1 cellular context compared by ENCODE assay signal in genomic region chr14:33569844-33570716, GRCh38.
TF ChIP-seq lines count a peak whose summit lies in the region.

No MANE protein-coding gene starts in this region.

TF ChIP-seq in SK-N-SH, 30 proteins besides CTCF, POLR2A, EP300 and RAD21 (continued from another document):
- TF ChIP-seq, protein P1, sequence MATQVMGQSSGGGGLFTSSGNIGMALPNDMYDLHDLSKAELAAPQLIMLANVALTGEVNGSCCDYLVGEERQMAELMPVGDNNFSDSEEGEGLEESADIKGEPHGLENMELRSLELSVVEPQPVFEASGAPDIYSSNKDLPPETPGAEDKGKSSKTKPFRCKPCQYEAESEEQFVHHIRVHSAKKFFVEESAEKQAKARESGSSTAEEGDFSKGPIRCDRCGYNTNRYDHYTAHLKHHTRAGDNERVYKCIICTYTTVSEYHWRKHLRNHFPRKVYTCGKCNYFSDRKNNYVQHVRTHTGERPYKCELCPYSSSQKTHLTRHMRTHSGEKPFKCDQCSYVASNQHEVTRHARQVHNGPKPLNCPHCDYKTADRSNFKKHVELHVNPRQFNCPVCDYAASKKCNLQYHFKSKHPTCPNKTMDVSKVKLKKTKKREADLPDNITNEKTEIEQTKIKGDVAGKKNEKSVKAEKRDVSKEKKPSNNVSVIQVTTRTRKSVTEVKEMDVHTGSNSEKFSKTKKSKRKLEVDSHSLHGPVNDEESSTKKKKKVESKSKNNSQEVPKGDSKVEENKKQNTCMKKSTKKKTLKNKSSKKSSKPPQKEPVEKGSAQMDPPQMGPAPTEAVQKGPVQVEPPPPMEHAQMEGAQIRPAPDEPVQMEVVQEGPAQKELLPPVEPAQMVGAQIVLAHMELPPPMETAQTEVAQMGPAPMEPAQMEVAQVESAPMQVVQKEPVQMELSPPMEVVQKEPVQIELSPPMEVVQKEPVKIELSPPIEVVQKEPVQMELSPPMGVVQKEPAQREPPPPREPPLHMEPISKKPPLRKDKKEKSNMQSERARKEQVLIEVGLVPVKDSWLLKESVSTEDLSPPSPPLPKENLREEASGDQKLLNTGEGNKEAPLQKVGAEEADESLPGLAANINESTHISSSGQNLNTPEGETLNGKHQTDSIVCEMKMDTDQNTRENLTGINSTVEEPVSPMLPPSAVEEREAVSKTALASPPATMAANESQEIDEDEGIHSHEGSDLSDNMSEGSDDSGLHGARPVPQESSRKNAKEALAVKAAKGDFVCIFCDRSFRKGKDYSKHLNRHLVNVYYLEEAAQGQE (IDR thresholded peaks at IDR 0.05; ENCODE audit: low read depth, low read length), result no peak
- TF ChIP-seq MAX (IDR thresholded peaks at IDR 0.05; ENCODE audit: low read depth) (0 out of 2 replicates have a peak, but pooled peaks have one; percentile 19), SMC3 (IDR thresholded peaks at IDR 0.05; ENCODE audit: low read depth, low read length) (no peak), USF1 (IDR thresholded peaks at IDR 0.05; ENCODE audit: borderline replicate concordance, low read depth) (no peak), FOXM1 (IDR thresholded peaks at IDR 0.05; ENCODE audit: low read depth) (peak; percentile 92), RXRA (IDR thresholded peaks at IDR 0.05; ENCODE audit: borderline replicate concordance, low read depth) (peak; percentile 42; the same call in 1 of the 2 replicates), SIN3A (IDR thresholded peaks at IDR 0.05; ENCODE audit: borderline replicate concordance, low read depth, low read length) (no peak), CHD2 (IDR thresholded peaks at IDR 0.05; ENCODE audit: low read length, partially characterized antibody) (no peak), TCF12 (IDR thresholded peaks at IDR 0.05) (peak; percentile 93), FOXJ3 (CRISPR knock-in tag; IDR thresholded peaks at IDR 0.05) (no peak), FOSL2 (IDR thresholded peaks at IDR 0.05; ENCODE audit: borderline replicate concordance, low read depth) (peak; percentile 83), MXI1 (IDR thresholded peaks at IDR 0.05; ENCODE audit: low read depth, low read length) (no peak), RFX5 (IDR thresholded peaks at IDR 0.05; ENCODE audit: low read length) (no peak), PBX3 (IDR thresholded peaks at IDR 0.05) (peak; percentile 78), POLR2AphosphoS5 (IDR thresholded peaks at IDR 0.05; ENCODE audit: low read depth, low read length) (peak; percentile 43; the same call in 1 of the 2 replicates), JUND (IDR thresholded peaks at IDR 0.05) (peak; percentile 96), MEF2A (IDR thresholded peaks at IDR 0.05; ENCODE audit: borderline replicate concordance, low read depth) (peak; percentile 77; the same call in 1 of the 2 replicates), NRF1 (IDR thresholded peaks at IDR 0.05; ENCODE audit: low read depth, low read length) (no peak), RCOR1 (IDR thresholded peaks at IDR 0.05; ENCODE audit: low read length) (no peak), NFIC (IDR thresholded peaks at IDR 0.05; ENCODE audit: borderline replicate concordance) (peak; percentile 89), GATA2 (CRISPR knock-in tag; IDR thresholded peaks at IDR 0.05) (no peak), TEAD4 (IDR thresholded peaks at IDR 0.05; ENCODE audit: borderline replicate concordance, insufficient read depth) (peak; percentile 87; the same call in 1 of the 2 replicates), ELF1 (IDR thresholded peaks at IDR 0.05) (no peak), IRF3 (IDR thresholded peaks at IDR 0.05; ENCODE audit: low read depth, low read length) (no peak), USF2 (IDR thresholded peaks at IDR 0.05; ENCODE audit: borderline replicate concordance, low read depth, low read length) (no peak), GABPA (IDR thresholded peaks at IDR 0.05; ENCODE audit: low read depth) (no peak), TAF1 (IDR thresholded peaks at IDR 0.05; ENCODE audit: borderline replicate concordance, low read depth, low read length) (no peak), YY1 (IDR thresholded peaks at IDR 0.05; ENCODE audit: low read depth) (0 out of 2 replicates have a peak, but pooled peaks have one; percentile 26)
- TF ChIP-seq, protein P2, sequence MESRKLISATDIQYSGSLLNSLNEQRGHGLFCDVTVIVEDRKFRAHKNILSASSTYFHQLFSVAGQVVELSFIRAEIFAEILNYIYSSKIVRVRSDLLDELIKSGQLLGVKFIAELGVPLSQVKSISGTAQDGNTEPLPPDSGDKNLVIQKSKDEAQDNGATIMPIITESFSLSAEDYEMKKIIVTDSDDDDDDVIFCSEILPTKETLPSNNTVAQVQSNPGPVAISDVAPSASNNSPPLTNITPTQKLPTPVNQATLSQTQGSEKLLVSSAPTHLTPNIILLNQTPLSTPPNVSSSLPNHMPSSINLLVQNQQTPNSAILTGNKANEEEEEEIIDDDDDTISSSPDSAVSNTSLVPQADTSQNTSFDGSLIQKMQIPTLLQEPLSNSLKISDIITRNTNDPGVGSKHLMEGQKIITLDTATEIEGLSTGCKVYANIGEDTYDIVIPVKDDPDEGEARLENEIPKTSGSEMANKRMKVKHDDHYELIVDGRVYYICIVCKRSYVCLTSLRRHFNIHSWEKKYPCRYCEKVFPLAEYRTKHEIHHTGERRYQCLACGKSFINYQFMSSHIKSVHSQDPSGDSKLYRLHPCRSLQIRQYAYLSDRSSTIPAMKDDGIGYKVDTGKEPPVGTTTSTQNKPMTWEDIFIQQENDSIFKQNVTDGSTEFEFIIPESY (IDR thresholded peaks at IDR 0.05; ENCODE audit: borderline replicate concordance, low read depth), result no peak
